Comparison of ENCODE assay signal across 1 cellular context in genomic region chr2:237348281-237348865, GRCh38.
TF ChIP-seq lines count a peak whose summit lies in the region.

No MANE protein-coding gene starts in this region.

TF ChIP-seq in WTC11, 78 proteins besides CTCF, POLR2A, EP300 and RAD21 (continued from another document):
- TF ChIP-seq ATF2 (CRISPR knock-in tag; IDR thresholded peaks at IDR 0.05; ENCODE audit: borderline replicate concordance, low read depth) (no peak), TP53 (CRISPR knock-in tag; IDR thresholded peaks at IDR 0.05) (no peak), CBFB (CRISPR knock-in tag; IDR thresholded peaks at IDR 0.05; ENCODE audit: low read depth) (no peak), EMX1 (CRISPR knock-in tag; IDR thresholded peaks at IDR 0.05) (no peak), E2F5 (CRISPR knock-in tag; IDR thresholded peaks at IDR 0.05) (no peak), MXD4 (CRISPR knock-in tag; IDR thresholded peaks at IDR 0.05; ENCODE audit: borderline replicate concordance) (no peak), ZNF317 (CRISPR knock-in tag; IDR thresholded peaks at IDR 0.05; ENCODE audit: borderline replicate concordance, low read depth) (no peak)
- TF ChIP-seq, protein P1, sequence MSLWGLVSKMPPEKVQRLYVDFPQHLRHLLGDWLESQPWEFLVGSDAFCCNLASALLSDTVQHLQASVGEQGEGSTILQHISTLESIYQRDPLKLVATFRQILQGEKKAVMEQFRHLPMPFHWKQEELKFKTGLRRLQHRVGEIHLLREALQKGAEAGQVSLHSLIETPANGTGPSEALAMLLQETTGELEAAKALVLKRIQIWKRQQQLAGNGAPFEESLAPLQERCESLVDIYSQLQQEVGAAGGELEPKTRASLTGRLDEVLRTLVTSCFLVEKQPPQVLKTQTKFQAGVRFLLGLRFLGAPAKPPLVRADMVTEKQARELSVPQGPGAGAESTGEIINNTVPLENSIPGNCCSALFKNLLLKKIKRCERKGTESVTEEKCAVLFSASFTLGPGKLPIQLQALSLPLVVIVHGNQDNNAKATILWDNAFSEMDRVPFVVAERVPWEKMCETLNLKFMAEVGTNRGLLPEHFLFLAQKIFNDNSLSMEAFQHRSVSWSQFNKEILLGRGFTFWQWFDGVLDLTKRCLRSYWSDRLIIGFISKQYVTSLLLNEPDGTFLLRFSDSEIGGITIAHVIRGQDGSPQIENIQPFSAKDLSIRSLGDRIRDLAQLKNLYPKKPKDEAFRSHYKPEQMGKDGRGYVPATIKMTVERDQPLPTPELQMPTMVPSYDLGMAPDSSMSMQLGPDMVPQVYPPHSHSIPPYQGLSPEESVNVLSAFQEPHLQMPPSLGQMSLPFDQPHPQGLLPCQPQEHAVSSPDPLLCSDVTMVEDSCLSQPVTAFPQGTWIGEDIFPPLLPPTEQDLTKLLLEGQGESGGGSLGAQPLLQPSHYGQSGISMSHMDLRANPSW (CRISPR knock-in tag; conservative IDR thresholded peaks at IDR 0.05; ENCODE audit: low read depth), result no peak
- TF ChIP-seq, protein P2, sequence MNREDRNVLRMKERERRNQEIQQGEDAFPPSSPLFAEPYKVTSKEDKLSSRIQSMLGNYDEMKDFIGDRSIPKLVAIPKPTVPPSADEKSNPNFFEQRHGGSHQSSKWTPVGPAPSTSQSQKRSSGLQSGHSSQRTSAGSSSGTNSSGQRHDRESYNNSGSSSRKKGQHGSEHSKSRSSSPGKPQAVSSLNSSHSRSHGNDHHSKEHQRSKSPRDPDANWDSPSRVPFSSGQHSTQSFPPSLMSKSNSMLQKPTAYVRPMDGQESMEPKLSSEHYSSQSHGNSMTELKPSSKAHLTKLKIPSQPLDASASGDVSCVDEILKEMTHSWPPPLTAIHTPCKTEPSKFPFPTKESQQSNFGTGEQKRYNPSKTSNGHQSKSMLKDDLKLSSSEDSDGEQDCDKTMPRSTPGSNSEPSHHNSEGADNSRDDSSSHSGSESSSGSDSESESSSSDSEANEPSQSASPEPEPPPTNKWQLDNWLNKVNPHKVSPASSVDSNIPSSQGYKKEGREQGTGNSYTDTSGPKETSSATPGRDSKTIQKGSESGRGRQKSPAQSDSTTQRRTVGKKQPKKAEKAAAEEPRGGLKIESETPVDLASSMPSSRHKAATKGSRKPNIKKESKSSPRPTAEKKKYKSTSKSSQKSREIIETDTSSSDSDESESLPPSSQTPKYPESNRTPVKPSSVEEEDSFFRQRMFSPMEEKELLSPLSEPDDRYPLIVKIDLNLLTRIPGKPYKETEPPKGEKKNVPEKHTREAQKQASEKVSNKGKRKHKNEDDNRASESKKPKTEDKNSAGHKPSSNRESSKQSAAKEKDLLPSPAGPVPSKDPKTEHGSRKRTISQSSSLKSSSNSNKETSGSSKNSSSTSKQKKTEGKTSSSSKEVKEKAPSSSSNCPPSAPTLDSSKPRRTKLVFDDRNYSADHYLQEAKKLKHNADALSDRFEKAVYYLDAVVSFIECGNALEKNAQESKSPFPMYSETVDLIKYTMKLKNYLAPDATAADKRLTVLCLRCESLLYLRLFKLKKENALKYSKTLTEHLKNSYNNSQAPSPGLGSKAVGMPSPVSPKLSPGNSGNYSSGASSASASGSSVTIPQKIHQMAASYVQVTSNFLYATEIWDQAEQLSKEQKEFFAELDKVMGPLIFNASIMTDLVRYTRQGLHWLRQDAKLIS (CRISPR knock-in tag; IDR thresholded peaks at IDR 0.05; ENCODE audit: borderline replicate concordance), result no peak
- TF ChIP-seq, protein P3, sequence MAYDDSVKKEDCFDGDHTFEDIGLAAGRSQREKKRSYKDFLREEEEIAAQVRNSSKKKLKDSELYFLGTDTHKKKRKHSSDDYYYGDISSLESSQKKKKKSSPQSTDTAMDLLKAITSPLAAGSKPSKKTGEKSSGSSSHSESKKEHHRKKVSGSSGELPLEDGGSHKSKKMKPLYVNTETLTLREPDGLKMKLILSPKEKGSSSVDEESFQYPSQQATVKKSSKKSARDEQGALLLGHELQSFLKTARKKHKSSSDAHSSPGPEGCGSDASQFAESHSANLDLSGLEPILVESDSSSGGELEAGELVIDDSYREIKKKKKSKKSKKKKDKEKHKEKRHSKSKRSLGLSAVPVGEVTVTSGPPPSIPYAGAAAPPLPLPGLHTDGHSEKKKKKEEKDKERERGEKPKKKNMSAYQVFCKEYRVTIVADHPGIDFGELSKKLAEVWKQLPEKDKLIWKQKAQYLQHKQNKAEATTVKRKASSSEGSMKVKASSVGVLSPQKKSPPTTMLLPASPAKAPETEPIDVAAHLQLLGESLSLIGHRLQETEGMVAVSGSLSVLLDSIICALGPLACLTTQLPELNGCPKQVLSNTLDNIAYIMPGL (CRISPR knock-in tag; IDR thresholded peaks at IDR 0.05), result no peak
- TF ChIP-seq, protein P4, sequence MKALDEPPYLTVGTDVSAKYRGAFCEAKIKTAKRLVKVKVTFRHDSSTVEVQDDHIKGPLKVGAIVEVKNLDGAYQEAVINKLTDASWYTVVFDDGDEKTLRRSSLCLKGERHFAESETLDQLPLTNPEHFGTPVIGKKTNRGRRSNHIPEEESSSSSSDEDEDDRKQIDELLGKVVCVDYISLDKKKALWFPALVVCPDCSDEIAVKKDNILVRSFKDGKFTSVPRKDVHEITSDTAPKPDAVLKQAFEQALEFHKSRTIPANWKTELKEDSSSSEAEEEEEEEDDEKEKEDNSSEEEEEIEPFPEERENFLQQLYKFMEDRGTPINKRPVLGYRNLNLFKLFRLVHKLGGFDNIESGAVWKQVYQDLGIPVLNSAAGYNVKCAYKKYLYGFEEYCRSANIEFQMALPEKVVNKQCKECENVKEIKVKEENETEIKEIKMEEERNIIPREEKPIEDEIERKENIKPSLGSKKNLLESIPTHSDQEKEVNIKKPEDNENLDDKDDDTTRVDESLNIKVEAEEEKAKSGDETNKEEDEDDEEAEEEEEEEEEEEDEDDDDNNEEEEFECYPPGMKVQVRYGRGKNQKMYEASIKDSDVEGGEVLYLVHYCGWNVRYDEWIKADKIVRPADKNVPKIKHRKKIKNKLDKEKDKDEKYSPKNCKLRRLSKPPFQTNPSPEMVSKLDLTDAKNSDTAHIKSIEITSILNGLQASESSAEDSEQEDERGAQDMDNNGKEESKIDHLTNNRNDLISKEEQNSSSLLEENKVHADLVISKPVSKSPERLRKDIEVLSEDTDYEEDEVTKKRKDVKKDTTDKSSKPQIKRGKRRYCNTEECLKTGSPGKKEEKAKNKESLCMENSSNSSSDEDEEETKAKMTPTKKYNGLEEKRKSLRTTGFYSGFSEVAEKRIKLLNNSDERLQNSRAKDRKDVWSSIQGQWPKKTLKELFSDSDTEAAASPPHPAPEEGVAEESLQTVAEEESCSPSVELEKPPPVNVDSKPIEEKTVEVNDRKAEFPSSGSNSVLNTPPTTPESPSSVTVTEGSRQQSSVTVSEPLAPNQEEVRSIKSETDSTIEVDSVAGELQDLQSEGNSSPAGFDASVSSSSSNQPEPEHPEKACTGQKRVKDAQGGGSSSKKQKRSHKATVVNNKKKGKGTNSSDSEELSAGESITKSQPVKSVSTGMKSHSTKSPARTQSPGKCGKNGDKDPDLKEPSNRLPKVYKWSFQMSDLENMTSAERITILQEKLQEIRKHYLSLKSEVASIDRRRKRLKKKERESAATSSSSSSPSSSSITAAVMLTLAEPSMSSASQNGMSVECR (CRISPR knock-in tag; IDR thresholded peaks at IDR 0.05; ENCODE audit: borderline replicate concordance), result no peak
